Comparison of ENCODE assay signal across 11 cellular contexts in the genomic region with DNA sequence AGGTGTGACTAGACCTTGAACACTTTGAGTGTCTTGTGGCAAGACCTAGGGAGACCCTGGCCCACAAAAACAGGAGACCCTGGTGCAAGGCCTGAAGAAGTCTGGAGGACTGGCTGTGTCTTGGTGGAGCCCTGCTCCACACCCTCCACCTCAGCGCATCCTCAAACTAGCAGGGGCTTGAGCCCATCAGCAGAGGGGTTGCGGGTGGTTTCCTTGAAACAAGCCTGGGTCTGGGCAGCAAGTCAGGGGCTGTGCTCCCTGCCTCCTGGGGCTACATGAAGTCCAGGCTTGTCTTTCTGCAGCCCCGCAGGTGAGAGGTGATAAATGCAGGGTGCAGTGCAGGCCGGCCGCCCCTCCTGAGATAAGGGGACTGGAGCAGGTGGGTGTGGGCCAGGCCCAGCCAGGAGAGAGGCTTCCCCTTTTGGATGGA. TPM values are rescaled to one million over a fixed set of nuclear protein-coding genes. Genes with fewer than 3 reads are reported as not detected.
DNase-seq lines count a peak whose midpoint lies in the region; ATAC-seq, FAIRE-seq and TF ChIP-seq lines count a peak whose summit lies in the region.
"Had no signal": no experiment of that assay in that cellular context is flagged by ENCODE, and none has a peak within 500 bp of the region (broad histone marks: within the 10 kb centered on the region; RNA-seq: fewer than 3 reads in every experiment).

No MANE protein-coding gene starts in this region.

- 42 to 79% (median 61%) methylated on average over 5 of the region's 5 CpGs for WGBS in small intestine, 3 donors

- H3K4me3 ChIP-seq in naive thymus-derived CD4-positive, alpha-beta T cell (ENCODE audit: low read length): no peak overlapping the region
- no peak overlapping the region for H3K4me3 ChIP-seq in small intestine (ENCODE audit: low read depth in 1 of 2, low read length in 2 of 2)

- H3K9me3 Mint-ChIP-seq in activated CD8-positive, alpha-beta T cell treated with anti-CD3 and anti-CD28 coated beads for 36 hours: no peaks in the 10 kb centered on the region
- H3K9me3 Mint-ChIP-seq in activated CD8-positive, alpha-beta T cell treated with anti-CD3 and anti-CD28 coated beads, Interleukin-2, amount 10 ng/mL, durations not matched to agents 7 days and 5 days (ENCODE audit: insufficient read depth): no peaks in the 10 kb centered on the region
- H3K9me3 Mint-ChIP-seq in central memory CD8-positive, alpha-beta T cell: no peaks in the 10 kb centered on the region
- peaks cover 0 to 1% (median 0%) of the 10 kb centered on the region in 11 donors for H3K9me3 Mint-ChIP-seq in naive thymus-derived CD4-positive, alpha-beta T cell

- FAIRE-seq in small intestine (lab: Jason Lieb, UNC): no peak
- FAIRE-seq: HTR-8/SVneo, keratinocyte had no signal

- no peaks in the 10 kb centered on the region for H3K36me3 Mint-ChIP-seq in activated CD8-positive, alpha-beta T cell treated with anti-CD3 and anti-CD28 coated beads for 36 hours (ENCODE audit: low read depth)
- no peaks in the 10 kb centered on the region for H3K36me3 Mint-ChIP-seq in activated CD8-positive, alpha-beta T cell treated with anti-CD3 and anti-CD28 coated beads, Interleukin-2, amount 10 ng/mL, durations not matched to agents 7 days and 5 days (ENCODE audit: low read depth)
- peaks cover 9% of the 10 kb centered on the region for H3K36me3 Mint-ChIP-seq in central memory CD8-positive, alpha-beta T cell (ENCODE audit: insufficient read depth)
- H3K36me3 Mint-ChIP-seq in naive thymus-derived CD4-positive, alpha-beta T cell: no peaks in the 10 kb centered on the region

- intact Hi-C loops in activated CD8-positive, alpha-beta T cell treated with anti-CD3 and anti-CD28 coated beads for 36 hours (cut with micrococcal nuclease): no loop called here
- intact Hi-C loops in naive thymus-derived CD4-positive, alpha-beta T cell (cut with micrococcal nuclease): loop anchor here in 1 of 2 donors (10.0 kb wide), 1 partner anchor 542 kb away; no protein-coding TSS in a partner anchor

- no peak overlapping the region for H3K27ac ChIP-seq in naive thymus-derived CD4-positive, alpha-beta T cell (ENCODE audit: low read depth, low read length)
- H3K27ac ChIP-seq in substantia nigra (ENCODE audit: low read depth, low read length, poor library complexity, severe bottlenecking) (peak overlapping the region; percentile 7), small intestine (ENCODE audit: low read depth in 1 of 2, low read length in 1 of 2) (no peak overlapping the region)

- H3K27me3 Mint-ChIP-seq in activated CD8-positive, alpha-beta T cell treated with anti-CD3 and anti-CD28 coated beads for 36 hours: peaks cover 5% of the 10 kb centered on the region
- peaks cover 24% of the 10 kb centered on the region for H3K27me3 Mint-ChIP-seq in activated CD8-positive, alpha-beta T cell treated with anti-CD3 and anti-CD28 coated beads, Interleukin-2, amount 10 ng/mL, durations not matched to agents 7 days and 5 days (ENCODE audit: low read depth)
- H3K27me3 Mint-ChIP-seq in central memory CD8-positive, alpha-beta T cell: peaks cover 8% of the 10 kb centered on the region
- H3K27me3 Mint-ChIP-seq in naive thymus-derived CD4-positive, alpha-beta T cell: peaks cover 0 to 46% (median 0%) of the 10 kb centered on the region in 5 donors

- no peak for DNase-seq in activated CD8-positive, alpha-beta T cell treated with anti-CD3 and anti-CD28 coated beads for 36 hours
- DNase-seq in activated CD8-positive, alpha-beta T cell treated with anti-CD3 and anti-CD28 coated beads, Interleukin-2, amount 10 ng/mL, durations not matched to agents 7 days and 5 days: no peak
- DNase-seq in central memory CD8-positive, alpha-beta T cell (ENCODE audit: low spot score in 2 of 2): no peak
- DNase-seq in naive thymus-derived CD4-positive, alpha-beta T cell: no peak
- DNase-seq in substantia nigra (lab: John Stamatoyannopoulos, UW) (no peak), small intestine (no peak), OCI-M2 (lab: John Stamatoyannopoulos, UW; ENCODE audit: unreplicated experiment) (no peak)
- DNase-seq: erythroblast had no signal

- no peaks in the 10 kb centered on the region for H3K4me1 ChIP-seq in naive thymus-derived CD4-positive, alpha-beta T cell (ENCODE audit: control insufficient read depth in 2 of 2, insufficient read depth in 2 of 2, low read length in 2 of 2)
- no peaks in the 10 kb centered on the region for H3K4me1 ChIP-seq in small intestine (ENCODE audit: control insufficient read depth in 2 of 2, insufficient read depth in 1 of 2, low read depth in 1 of 2, low read length in 1 of 2)

- no peak for TF ChIP-seq CTCF in activated CD8-positive, alpha-beta T cell treated with anti-CD3 and anti-CD28 coated beads for 36 hours (IDR thresholded peaks at IDR 0.05)

- no peak overlapping the region for H3K27ac Mint-ChIP-seq in activated CD8-positive, alpha-beta T cell treated with anti-CD3 and anti-CD28 coated beads for 36 hours
- no peak overlapping the region for H3K27ac Mint-ChIP-seq in activated CD8-positive, alpha-beta T cell treated with anti-CD3 and anti-CD28 coated beads, Interleukin-2, amount 10 ng/mL, durations not matched to agents 7 days and 5 days
- H3K27ac Mint-ChIP-seq in central memory CD8-positive, alpha-beta T cell (ENCODE audit: low read depth): no peak overlapping the region
- H3K27ac Mint-ChIP-seq in naive thymus-derived CD4-positive, alpha-beta T cell: peak overlapping the region in 2 of 9 donors; percentile 3 to 38

- CTCF ChIA-PET in activated CD8-positive, alpha-beta T cell treated with anti-CD3 and anti-CD28 coated beads for 36 hours (lab: Charles Lee): interaction anchor here (1.3 to 13.7 kb wide), 3 partner anchors 10 to 350 kb away, joined by 6 to 412 read pairs (median 14); no protein-coding TSS in a partner anchor
- CTCF ChIA-PET in activated CD8-positive, alpha-beta T cell treated with anti-CD3 and anti-CD28 coated beads, Interleukin-2, amount 10 ng/mL, durations not matched to agents 7 days and 5 days (lab: Charles Lee): interaction anchor here (13.7 kb wide), 1 partner anchor 349 kb away, joined by 485 read pairs; no protein-coding TSS in a partner anchor
- CTCF ChIA-PET in naive thymus-derived CD4-positive, alpha-beta T cell (lab: Charles Lee): no interaction called here

- ATAC-seq in activated CD8-positive, alpha-beta T cell treated with anti-CD3 and anti-CD28 coated beads for 36 hours: no peak
- no peak for ATAC-seq in activated CD8-positive, alpha-beta T cell treated with anti-CD3 and anti-CD28 coated beads, Interleukin-2, amount 10 ng/mL, durations not matched to agents 7 days and 5 days
- ATAC-seq in central memory CD8-positive, alpha-beta T cell (replicated peaks; ENCODE audit: extremely low read depth, poor library complexity, severe bottlenecking): no peak
- no peak for ATAC-seq in naive thymus-derived CD4-positive, alpha-beta T cell
- ATAC-seq in HG02588 (IDR thresholded peaks at IDR 0.05; ENCODE audit: unreplicated experiment): no peak

- H3K27me3 ChIP-seq in naive thymus-derived CD4-positive, alpha-beta T cell (ENCODE audit: control insufficient read depth in 2 of 2, insufficient read depth in 2 of 2, low read length in 2 of 2): no peaks in the 10 kb centered on the region
- no peaks in the 10 kb centered on the region for H3K27me3 ChIP-seq in small intestine (ENCODE audit: control insufficient read depth in 2 of 2, insufficient read depth in 2 of 2, low read length in 2 of 2)

- POLR2A ChIA-PET in activated CD8-positive, alpha-beta T cell treated with anti-CD3 and anti-CD28 coated beads for 36 hours (lab: Charles Lee): no interaction called here
- POLR2A ChIA-PET in activated CD8-positive, alpha-beta T cell treated with anti-CD3 and anti-CD28 coated beads, Interleukin-2, amount 10 ng/mL, durations not matched to agents 7 days and 5 days (lab: Charles Lee): no interaction called here
- POLR2A ChIA-PET in naive thymus-derived CD4-positive, alpha-beta T cell (lab: Charles Lee): no interaction called here

- H3K36me3 ChIP-seq in naive thymus-derived CD4-positive, alpha-beta T cell (ENCODE audit: control insufficient read depth in 2 of 3, insufficient read depth in 3 of 3, low read length in 3 of 3): peaks cover 0 to 5% (median 0%) of the 10 kb centered on the region in 3 experiments
- no peaks in the 10 kb centered on the region for H3K36me3 ChIP-seq in small intestine (ENCODE audit: control insufficient read depth in 2 of 2, insufficient read depth in 2 of 2, low read length in 2 of 2)

- H3K9me3 ChIP-seq in naive thymus-derived CD4-positive, alpha-beta T cell (ENCODE audit: control insufficient read depth in 2 of 3, low read length in 3 of 3): no peaks in the 10 kb centered on the region
- no peaks in the 10 kb centered on the region for H3K9me3 ChIP-seq in small intestine (ENCODE audit: control insufficient read depth, low read depth)

- H3K4me1 Mint-ChIP-seq in activated CD8-positive, alpha-beta T cell treated with anti-CD3 and anti-CD28 coated beads for 36 hours (ENCODE audit: low read depth): peaks cover 2% of the 10 kb centered on the region
- peaks cover 15% of the 10 kb centered on the region for H3K4me1 Mint-ChIP-seq in activated CD8-positive, alpha-beta T cell treated with anti-CD3 and anti-CD28 coated beads, Interleukin-2, amount 10 ng/mL, durations not matched to agents 7 days and 5 days (ENCODE audit: low read depth)
- H3K4me1 Mint-ChIP-seq in central memory CD8-positive, alpha-beta T cell: peaks cover 11% of the 10 kb centered on the region
- peaks cover 0 to 17% (median 13%) of the 10 kb centered on the region in 7 donors for H3K4me1 Mint-ChIP-seq in naive thymus-derived CD4-positive, alpha-beta T cell

- peak overlapping the region; percentile 9 for H3K4me3 Mint-ChIP-seq in activated CD8-positive, alpha-beta T cell treated with anti-CD3 and anti-CD28 coated beads for 36 hours
- no peak overlapping the region for H3K4me3 Mint-ChIP-seq in activated CD8-positive, alpha-beta T cell treated with anti-CD3 and anti-CD28 coated beads, Interleukin-2, amount 10 ng/mL, durations not matched to agents 7 days and 5 days
- H3K4me3 Mint-ChIP-seq in central memory CD8-positive, alpha-beta T cell: peak overlapping the region; percentile 74
- H3K4me3 Mint-ChIP-seq in naive thymus-derived CD4-positive, alpha-beta T cell: peak overlapping the region in 7 of 10 donors; percentile 35 to 81 (median 68)

RNA-seq across cellular contexts. Expression of gene CDKN1C, which starts 2.9 kb away (rescaled TPM):
- total RNA-seq in activated CD8-positive, alpha-beta T cell treated with anti-CD3 and anti-CD28 coated beads for 36 hours: 1 to 10 TPM; 1.6 TPM
- under 1 TPM; 0.21 to 0.32 TPM for total RNA-seq in activated CD8-positive, alpha-beta T cell treated with anti-CD3 and anti-CD28 coated beads, Interleukin-2, amount 10 ng/mL, durations not matched to agents 7 days and 5 days
- total RNA-seq in naive thymus-derived CD4-positive, alpha-beta T cell: 10 to 100 TPM in 1 of 5 experiments, 1 to 10 TPM in 3, under 1 TPM in 1; 0.53 to 36.0 (median 6.0) TPM
- under 1 TPM; 0.35 to 0.94 TPM for polyA plus RNA-seq in naive thymus-derived CD4-positive, alpha-beta T cell
- polyA plus RNA-seq in small intestine: 10 to 100 TPM in 1 of 3 donors, 1 to 10 TPM in 2; 4.0 to 29.7 (median 5.7) TPM

RNA-seq across cellular contexts. Expression of gene PHLDA2, which starts 46.5 kb away (rescaled TPM):
- total RNA-seq in activated CD8-positive, alpha-beta T cell treated with anti-CD3 and anti-CD28 coated beads for 36 hours: 1 to 10 TPM; 3.6 to 3.7 TPM
- total RNA-seq in activated CD8-positive, alpha-beta T cell treated with anti-CD3 and anti-CD28 coated beads, Interleukin-2, amount 10 ng/mL, durations not matched to agents 7 days and 5 days: 1 to 10 TPM; 1.3 to 2.6 TPM
- 1 to 10 TPM in 3 of 5 experiments, not detected in 2; 2.5 to 7.9 (median 4.5) TPM for total RNA-seq in naive thymus-derived CD4-positive, alpha-beta T cell
- polyA plus RNA-seq in naive thymus-derived CD4-positive, alpha-beta T cell: not detected
- polyA plus RNA-seq in small intestine: 10 to 100 TPM; 21.8 to 55.1 (median 28.6) TPM
